9 cellular contexts compared by ENCODE assay signal in genomic region chr3:146306024-146306423, GRCh38.
"Had no signal": no experiment of that assay in that cellular context is flagged by ENCODE, and none has a peak within 500 bp of the region (broad histone marks: within the 10 kb centered on the region; RNA-seq: fewer than 3 reads in every experiment).

No MANE protein-coding gene starts in this region.

- H3K4me3 ChIP-seq: GM23248, GM23338, HAP-1 had no signal

- H3K27ac ChIP-seq: GM23248 had no signal

- H3K4me1 ChIP-seq: HAP-1 had no signal

- H3K9me3 ChIP-seq: HAP-1 had no signal

- H3K4me1 Mint-ChIP-seq: GM23338, H9 had no signal

- H3K27ac Mint-ChIP-seq: GM23338, H9, HFFc6 had no signal

- ATAC-seq: GM23338, HCT116 had no signal

- H3K4me3 Mint-ChIP-seq: GM23338, H9, HFFc6 had no signal

- H3K36me3 ChIP-seq: HAP-1 had no signal

- DNase-seq: GM23248, GOT3, H7, H9, HCEC 1CT, HFFc6 had no signal

- H3K9me3 Mint-ChIP-seq: H9, HFFc6 had no signal
